Comparison of ENCODE assay signal across 8 cellular contexts in the genomic region with DNA sequence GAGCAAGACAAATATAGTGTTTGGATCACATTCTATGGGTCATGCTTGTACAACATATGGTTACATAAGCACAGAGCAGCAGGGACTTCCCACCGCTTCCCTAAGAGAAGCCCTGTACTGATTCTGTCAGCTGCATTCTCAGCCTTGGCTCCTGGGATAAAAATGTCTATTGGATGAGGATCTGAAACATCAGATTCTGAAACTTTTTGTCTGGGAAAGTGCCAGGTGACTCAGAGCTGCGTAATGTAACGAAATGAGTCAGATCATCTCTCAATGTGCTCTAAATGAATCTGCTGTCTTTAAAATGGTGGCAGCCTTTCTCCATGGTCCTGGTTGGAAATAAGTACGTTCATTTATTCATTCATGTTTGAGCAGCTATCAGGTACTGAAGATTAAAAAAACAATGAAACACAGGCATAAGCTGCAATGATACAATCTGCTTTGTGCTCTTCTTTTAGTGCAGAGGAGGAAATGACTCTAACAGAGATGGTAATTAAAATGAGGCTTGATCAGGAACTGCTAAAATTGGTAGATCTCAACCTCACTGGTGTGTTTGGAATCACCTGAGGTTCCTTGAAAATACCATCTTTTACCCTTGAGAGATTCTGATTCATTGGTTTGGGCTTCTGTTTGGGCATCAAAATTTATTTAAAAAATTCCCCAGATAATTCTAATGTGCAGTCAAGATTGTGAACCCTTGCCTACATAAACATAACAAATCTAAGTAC.
A peak's percentile ranks its signal among the peaks of the same experiment; 100 is the strongest.
DNase-seq lines count a peak whose midpoint lies in the region; ATAC-seq and TF ChIP-seq lines count a peak whose summit lies in the region.

No MANE protein-coding gene starts in this region.

- DNase-seq in AG09309 (ENCODE audit: low read depth) (peak; percentile 86), T1000 (lab: John Stamatoyannopoulos, UW) (peak; percentile 82), glomerular visceral epithelial cell (ENCODE audit: extremely low spot score) (peak; percentile 93), stromal cell of bone marrow (ENCODE audit: low read depth) (peak; percentile 94), cerebellar cortex (ENCODE audit: low spot score) (no peak)
- no peak for DNase-seq in activated T-helper 1 cell treated with anti-CD3 and anti-CD28 coated beads, Interleukin-12 subunit alpha, Interleukin-12 subunit beta, Interleukin-2, Interleukin-4 antibody, amounts not matched to agents 30 ng/mL and 10 ng/mL and 1 ng/mL, durations not matched to agents 14 hours and 24 hours and 36 hours (ENCODE audit: low spot score)

- H3K27me3 Mint-ChIP-seq in activated T-helper 1 cell treated with anti-CD3 and anti-CD28 coated beads, Interleukin-12 subunit alpha, Interleukin-12 subunit beta, Interleukin-2, Interleukin-4 antibody, amounts not matched to agents 30 ng/mL and 10 ng/mL and 1 ng/mL, durations not matched to agents 14 hours and 24 hours and 36 hours (ENCODE audit: insufficient read depth) = peaks cover 36% of the 10 kb centered on the region

- no peaks in the 10 kb centered on the region for H3K36me3 Mint-ChIP-seq in activated T-helper 1 cell treated with anti-CD3 and anti-CD28 coated beads, Interleukin-12 subunit alpha, Interleukin-12 subunit beta, Interleukin-2, Interleukin-4 antibody, amounts not matched to agents 30 ng/mL and 10 ng/mL and 1 ng/mL, durations not matched to agents 14 hours and 24 hours and 36 hours (ENCODE audit: low read depth)

- H3K4me1 Mint-ChIP-seq in activated T-helper 1 cell treated with anti-CD3 and anti-CD28 coated beads, Interleukin-12 subunit alpha, Interleukin-12 subunit beta, Interleukin-2, Interleukin-4 antibody, amounts not matched to agents 30 ng/mL and 10 ng/mL and 1 ng/mL, durations not matched to agents 14 hours and 24 hours and 36 hours (ENCODE audit: low read depth) = peaks cover 14% of the 10 kb centered on the region

- ATAC-seq in GM19025 (IDR thresholded peaks at IDR 0.05; ENCODE audit: low read depth, unreplicated experiment) (peak; percentile 87), HG03103 (IDR thresholded peaks at IDR 0.05; ENCODE audit: low read depth, unreplicated experiment) (peak; percentile 92)

- no peak for TF ChIP-seq CTCF in AG09309 (IDR thresholded peaks at IDR 0.05; ENCODE audit: control insufficient read depth, insufficient read depth, low read depth, low read length, missing control alignments)

- H3K4me3 ChIP-seq in AG09309 (ENCODE audit: control insufficient read depth, low read depth, low read length) = no peak overlapping the region

- H3K4me3 Mint-ChIP-seq in activated T-helper 1 cell treated with anti-CD3 and anti-CD28 coated beads, Interleukin-12 subunit alpha, Interleukin-12 subunit beta, Interleukin-2, Interleukin-4 antibody, amounts not matched to agents 30 ng/mL and 10 ng/mL and 1 ng/mL, durations not matched to agents 14 hours and 24 hours and 36 hours = no peak overlapping the region

- intact Hi-C loops in activated T-helper 1 cell treated with anti-CD3 and anti-CD28 coated beads, Interleukin-12 subunit alpha, Interleukin-12 subunit beta, Interleukin-2, Interleukin-4 antibody, amounts not matched to agents 30 ng/mL and 10 ng/mL and 1 ng/mL, durations not matched to agents 14 hours and 24 hours and 36 hours (cut with micrococcal nuclease) = loop anchor here (1.0 to 10.0 kb wide), 6 partner anchors 24 to 376 kb away; a partner anchor contains a TSS

- no peaks in the 10 kb centered on the region for H3K9me3 Mint-ChIP-seq in activated T-helper 1 cell treated with anti-CD3 and anti-CD28 coated beads, Interleukin-12 subunit alpha, Interleukin-12 subunit beta, Interleukin-2, Interleukin-4 antibody, amounts not matched to agents 30 ng/mL and 10 ng/mL and 1 ng/mL, durations not matched to agents 14 hours and 24 hours and 36 hours

- no peak overlapping the region for H3K27ac Mint-ChIP-seq in activated T-helper 1 cell treated with anti-CD3 and anti-CD28 coated beads, Interleukin-12 subunit alpha, Interleukin-12 subunit beta, Interleukin-2, Interleukin-4 antibody, amounts not matched to agents 30 ng/mL and 10 ng/mL and 1 ng/mL, durations not matched to agents 14 hours and 24 hours and 36 hours

Comparison
In these comparisons a context has a peak if more than half of its experiments do, and no peak if none do; other contexts are left out.
1. DNase-seq: peak in AG09309 (single experiment), T1000 (single experiment), glomerular visceral epithelial cell (single experiment) and stromal cell of bone marrow (single experiment); none in activated T-helper 1 cell treated with anti-CD3 and anti-CD28 coated beads, Interleukin-12 subunit alpha, Interleukin-12 subunit beta, Interleukin-2, Interleukin-4 antibody, amounts not matched to agents 30 ng/mL and 10 ng/mL and 1 ng/mL, durations not matched to agents 14 hours and 24 hours and 36 hours (single experiment) and cerebellar cortex (single experiment).